Comparison of ENCODE assay signal across 9 cellular contexts in genomic region chr18:75249192-75249551, GRCh38. TPM values are rescaled to one million over a fixed set of nuclear protein-coding genes. Genes with fewer than 3 reads are reported as not detected.
DNase-seq lines count a peak whose midpoint lies in the region; ATAC-seq and TF ChIP-seq lines count a peak whose summit lies in the region.
"Had no signal": no experiment of that assay in that cellular context is flagged by ENCODE, and none has a peak within 500 bp of the region (broad histone marks: within the 10 kb centered on the region; RNA-seq: fewer than 3 reads in every experiment).

No MANE protein-coding gene starts in this region.

- H3K9me2 ChIP-seq in hepatocyte (replicated peaks; ENCODE audit: insufficient read depth): no peaks in the 10 kb centered on the region

- in situ Hi-C loops in Panc1 (cut with HindIII; ENCODE audit: low pct_unique_long_range_greater_than_20kb, low sequenced_read_pairs): no loop called here

- H3K79me2 ChIP-seq in hepatocyte: peaks cover 84% of the 10 kb centered on the region

- H3K9me3 ChIP-seq in Panc1 (ENCODE audit: control insufficient read depth, insufficient read depth, low read depth, low read length) (no peaks in the 10 kb centered on the region), hepatocyte (ENCODE audit: low read depth) (no peaks in the 10 kb centered on the region)

- POLR2A ChIA-PET in Panc1 (lab: Charles Lee): interaction anchor here (0.7 kb wide), 1 partner anchor 105 kb away, joined by 14 read pairs; no protein-coding TSS in a partner anchor

- 97% methylated on average over 7 of the region's 9 CpGs for WGBS in hepatocyte (ENCODE audit: low lambda C conversion rate, missing lambda C conversion rate)

- CTCF ChIA-PET in Panc1 (lab: Charles Lee): no interaction called here

- intact Hi-C loops in Panc1 (cut with micrococcal nuclease; ENCODE audit: unreplicated experiment): loop anchor here (10.0 kb wide), 1 partner anchor 594 kb away; no protein-coding TSS in a partner anchor

- H3K36me3 Mint-ChIP-seq in stimulated activated effector memory CD8-positive, alpha-beta T cell treated with anti-CD3 and anti-CD28 coated beads, Interleukin-12 subunit alpha, Interleukin-12 subunit beta, amount 100 ng/mL, for 72 hours: no peaks in the 10 kb centered on the region

- no peaks in the 10 kb centered on the region for H3K36me3 ChIP-seq in Panc1 (ENCODE audit: control insufficient read depth, insufficient read depth, low read length)
- H3K36me3 ChIP-seq in hepatocyte (replicated peaks; ENCODE audit: insufficient read depth, low read depth): no peaks in the 10 kb centered on the region

- peak overlapping the region; percentile 74 for H3K4me2 ChIP-seq in hepatocyte

- no peaks in the 10 kb centered on the region for H3K9me3 Mint-ChIP-seq in stimulated activated effector memory CD8-positive, alpha-beta T cell treated with anti-CD3 and anti-CD28 coated beads, Interleukin-12 subunit alpha, Interleukin-12 subunit beta, amount 100 ng/mL, for 72 hours

- no peak for TF ChIP-seq CTCF in Panc1 (IDR thresholded peaks at IDR 0.05)
- TF ChIP-seq CTCF in hepatocyte (IDR thresholded peaks at IDR 0.05; ENCODE audit: poor library complexity): no peak

- ATAC-seq in Panc1: peak; percentile 48
- peak; percentile 6 for ATAC-seq in stimulated activated effector memory CD8-positive, alpha-beta T cell treated with anti-CD3 and anti-CD28 coated beads, Interleukin-12 subunit alpha, Interleukin-12 subunit beta, amount 100 ng/mL, for 72 hours

- H3K27me3 ChIP-seq in Panc1 (ENCODE audit: control insufficient read depth, insufficient read depth, low read length) (no peaks in the 10 kb centered on the region), hepatocyte (no peaks in the 10 kb centered on the region)

- DNase-seq in COR-L47 (lab: John Stamatoyannopoulos, UW) (peak; percentile 24), Panc1 (ENCODE audit: low read depth, low spot score) (no peak), hepatocyte (ENCODE audit: low spot score) (no peak), EL (no peak), DMS 273 (lab: John Stamatoyannopoulos, UW; ENCODE audit: unreplicated experiment) (no peak), RKO (ENCODE audit: low spot score) (no peak)
- no peak for DNase-seq in stimulated activated effector memory CD8-positive, alpha-beta T cell treated with anti-CD3 and anti-CD28 coated beads, Interleukin-12 subunit alpha, Interleukin-12 subunit beta, amount 100 ng/mL, for 72 hours (ENCODE audit: low spot score in 2 of 2)
- DNase-seq: SIG-M5; stimulated activated CD8-positive, alpha-beta memory T cell treated with anti-CD3 and anti-CD28 coated beads, Interleukin-4, amount 100 ng/mL, for 48 hours had no signal

- peaks cover 4% of the 10 kb centered on the region for H4K20me1 ChIP-seq in hepatocyte (ENCODE audit: insufficient read depth, poor library complexity, severe bottlenecking)

- BruUV-seq in Panc1 (replicated peaks; lab: Mats Ljungman, UMichigan): no TSS peak

- H3K4me3 Mint-ChIP-seq in stimulated activated effector memory CD8-positive, alpha-beta T cell treated with anti-CD3 and anti-CD28 coated beads, Interleukin-12 subunit alpha, Interleukin-12 subunit beta, amount 100 ng/mL, for 72 hours: peak overlapping the region; percentile 71

- no peak overlapping the region for H2AFZ ChIP-seq in hepatocyte

- H3K27ac Mint-ChIP-seq in stimulated activated effector memory CD8-positive, alpha-beta T cell treated with anti-CD3 and anti-CD28 coated beads, Interleukin-12 subunit alpha, Interleukin-12 subunit beta, amount 100 ng/mL, for 72 hours: no peak overlapping the region

- peaks cover 27% of the 10 kb centered on the region for H3K4me1 ChIP-seq in Panc1 (ENCODE audit: control insufficient read depth, insufficient read depth, low read length)
- peaks cover 38% of the 10 kb centered on the region for H3K4me1 ChIP-seq in hepatocyte (ENCODE audit: insufficient read depth)

- peak overlapping the region; percentile 92 for H3K27ac ChIP-seq in Panc1 (ENCODE audit: low read length)
- H3K27ac ChIP-seq in hepatocyte: peak overlapping the region; percentile 86

- peak overlapping the region in 1 of 2 experiments; percentile 37; a peak in 2 of 4 replicates for H3K4me3 ChIP-seq in Panc1 (ENCODE audit: low read depth in 2 of 2, low read length in 2 of 2)
- H3K4me3 ChIP-seq in hepatocyte: no peak overlapping the region

- H3K4me1 Mint-ChIP-seq in stimulated activated effector memory CD8-positive, alpha-beta T cell treated with anti-CD3 and anti-CD28 coated beads, Interleukin-12 subunit alpha, Interleukin-12 subunit beta, amount 100 ng/mL, for 72 hours: peaks cover 62% of the 10 kb centered on the region

RNA-seq across cellular contexts. Expression of gene TSHZ1, which starts 38.6 kb away (rescaled TPM):
- 10.0 TPM for total RNA-seq in Panc1 (2021; ENCODE audit: unreplicated experiment)
- polyA plus RNA-seq in Panc1 (2012; ENCODE audit: insufficient read length): 13.7 TPM
- 13.1 TPM in 2 replicates for total RNA-seq in hepatocyte
- 8.5 and 12.7 TPM in 2 replicates for polyA plus RNA-seq in hepatocyte

RNA-seq across cellular contexts. Expression of gene PTGR3, which starts 40.2 kb away (rescaled TPM):
- total RNA-seq in Panc1 (2021; ENCODE audit: unreplicated experiment) (45.0 TPM), hepatocyte (25.7 and 30.7 TPM in 2 replicates)
- polyA plus RNA-seq in Panc1 (2012; ENCODE audit: insufficient read length): 28.9 TPM
- 24.4 and 32.2 TPM in 2 replicates for polyA plus RNA-seq in hepatocyte
